In the genomic region with DNA sequence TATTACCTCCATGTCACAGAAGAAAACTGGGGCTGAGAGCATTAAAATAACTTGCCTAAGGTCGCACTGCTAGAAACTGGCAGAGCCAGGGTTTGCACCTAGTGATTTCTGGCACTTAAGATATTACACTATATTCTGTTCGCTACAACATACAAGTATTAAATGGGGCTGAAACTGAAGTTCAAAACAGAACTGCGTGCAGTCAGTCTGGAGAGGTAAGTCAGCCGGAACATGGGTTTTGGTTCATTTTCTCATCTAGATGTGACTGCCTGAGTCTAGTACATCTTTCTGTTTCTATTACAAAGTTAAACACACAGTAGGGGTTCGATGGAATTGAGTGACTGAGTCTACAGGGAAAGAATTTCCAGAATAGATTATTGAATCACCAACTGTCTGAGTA, we compare ENCODE assay signal across 33 cellular contexts.
A peak's percentile ranks its signal among the peaks of the same experiment; 100 is the strongest.
DNase-seq lines count a peak whose midpoint lies in the region; ATAC-seq and TF ChIP-seq lines count a peak whose summit lies in the region.
"Had no signal": no experiment of that assay in that cellular context is flagged by ENCODE, and none has a peak within 500 bp of the region (broad histone marks: within the 10 kb centered on the region; RNA-seq: fewer than 3 reads in every experiment).

No MANE protein-coding gene starts in this region.

- no peak for TF ChIP-seq POLR2A in esophagus squamous epithelium (IDR thresholded peaks at IDR 0.05)

- H3K4me1 ChIP-seq in esophagus squamous epithelium (peaks cover 0 to 7% (median 0%) of the 10 kb centered on the region in 3 donors), thoracic aorta (ENCODE audit: control insufficient read depth in 1 of 2, low read depth in 2 of 2) (peaks cover 30 to 51% of the 10 kb centered on the region in 2 donors), lower lobe of right lung (no peaks in the 10 kb centered on the region)

- no peak for TF ChIP-seq CTCF in esophagus squamous epithelium (IDR thresholded peaks at IDR 0.05)
- TF ChIP-seq CTCF in thoracic aorta (IDR thresholded peaks at IDR 0.05): no peak
- no peak for TF ChIP-seq CTCF in lower lobe of right lung (IDR thresholded peaks at IDR 0.05)

- 60 to 71% methylated on average over 5 of the region's 5 CpGs for WGBS in esophagus squamous epithelium, 2 donors

- H3K9me3 ChIP-seq in esophagus squamous epithelium: no peaks in the 10 kb centered on the region
- H3K9me3 ChIP-seq in thoracic aorta: no peaks in the 10 kb centered on the region
- H3K9me3 ChIP-seq in lower lobe of right lung: no peaks in the 10 kb centered on the region
- H3K9me3 ChIP-seq: gastroesophageal sphincter had no signal

- peak; percentile 34 for DNase-seq in EH (ENCODE audit: low read depth)
- no peak for DNase-seq in esophagus squamous epithelium (lab: John Stamatoyannopoulos, UW)
- DNase-seq in thoracic aorta (ENCODE audit: low spot score): no peak
- no peak for DNase-seq in SHP77 (lab: John Stamatoyannopoulos, UW)
- no peak for DNase-seq in lower lobe of right lung
- DNase-seq in AG08395 (ENCODE audit: low spot score): no peak
- DNase-seq: ACHN; activated CD4-positive, alpha-beta T cell treated with anti-CD3 and anti-CD28 coated beads, Interleukin-2, amount 50 U/mL, for 4 hours; activated CD8-positive, alpha-beta memory T cell treated with anti-CD3 and anti-CD28 coated beads, Interleukin-2, amount 10 ng/mL, durations not matched to agents 7 days and 5 days; activated gamma-delta T cell; activated naive CD8-positive, alpha-beta T cell treated with anti-CD3 and anti-CD28 coated beads for 36 hours; activated T-cell treated with anti-CD3 and anti-CD28 coated beads, Interleukin-2, amount 50 U/mL, for 4 hours; CD8-positive, alpha-beta memory T cell; central memory CD4-positive, alpha-beta T cell; DMS 273 treated with DMSO at 0.1 percent for 48 hours; EL; hippocampal formation; KBM-7; left cardiac atrium; NCI-H1092 treated with DMSO at 0.1 percent for 48 hours; NCI-H1694 treated with DMSO at 0.1 percent for 48 hours; NCI-H2171; NCI-H510A; occipital lobe; RPMI8226; stimulated activated CD4-positive, alpha-beta T cell treated with anti-CD3 and anti-CD28 coated beads, Interleukin-15, amount 100 ng/mL, for 24 hours; T-helper 1 cell had no signal

- H3K36me3 ChIP-seq in esophagus squamous epithelium (no peaks in the 10 kb centered on the region), thoracic aorta (no peaks in the 10 kb centered on the region), lower lobe of right lung (no peaks in the 10 kb centered on the region)
- H3K36me3 ChIP-seq: gastroesophageal sphincter had no signal

- no peaks in the 10 kb centered on the region for H3K27me3 ChIP-seq in esophagus squamous epithelium
- no peaks in the 10 kb centered on the region for H3K27me3 ChIP-seq in thoracic aorta (replicated peaks; ENCODE audit: insufficient read depth)
- H3K27me3 ChIP-seq in lower lobe of right lung (ENCODE audit: low read depth): no peaks in the 10 kb centered on the region
- H3K27me3 ChIP-seq: gastroesophageal sphincter had no signal

- intact Hi-C loops in esophagus squamous epithelium (cut with DNase I) (no loop called here), lower lobe of right lung (cut with DNase I) (no loop called here)

- H3K4me3 ChIP-seq in esophagus squamous epithelium (no peak overlapping the region), thoracic aorta (no peak overlapping the region), lower lobe of right lung (no peak overlapping the region)
- H3K4me3 ChIP-seq: gastroesophageal sphincter, GM12878, GM23338 had no signal

- peak overlapping the region in 3 of 4 donors; percentile 48 to 73 (median 60) for H3K27ac ChIP-seq in esophagus squamous epithelium
- H3K27ac ChIP-seq in thoracic aorta: peak overlapping the region; percentile 85 to 89
- no peak overlapping the region for H3K27ac ChIP-seq in lower lobe of right lung

- peak; percentile 64 for ATAC-seq in HG02610 (IDR thresholded peaks at IDR 0.05; ENCODE audit: unreplicated experiment)
- ATAC-seq in thoracic aorta (ENCODE audit: insufficient number of reproducible peaks, low FRiP score, low read depth): no peak
- no peak for ATAC-seq in HG02678 (IDR thresholded peaks at IDR 0.05; ENCODE audit: unreplicated experiment)
- no peak for ATAC-seq in lower lobe of right lung
- ATAC-seq: activated CD8-positive, alpha-beta memory T cell treated with anti-CD3 and anti-CD28 coated beads, Interleukin-2, amount 10 ng/mL, durations not matched to agents 7 days and 5 days; activated T-cell treated with anti-CD3 and anti-CD28 coated beads, Interleukin-2, amount 50 U/mL, for 4 hours; gastroesophageal sphincter; GM12878; GM23338; natural killer cell treated with Interleukin-12 subunit alpha and Interleukin-12 subunit beta and Interleukin-15 and Interleukin-18, amount 100 ng/mL, for 72 hours had no signal
